8 cellular contexts compared by ENCODE assay signal in the genomic region with DNA sequence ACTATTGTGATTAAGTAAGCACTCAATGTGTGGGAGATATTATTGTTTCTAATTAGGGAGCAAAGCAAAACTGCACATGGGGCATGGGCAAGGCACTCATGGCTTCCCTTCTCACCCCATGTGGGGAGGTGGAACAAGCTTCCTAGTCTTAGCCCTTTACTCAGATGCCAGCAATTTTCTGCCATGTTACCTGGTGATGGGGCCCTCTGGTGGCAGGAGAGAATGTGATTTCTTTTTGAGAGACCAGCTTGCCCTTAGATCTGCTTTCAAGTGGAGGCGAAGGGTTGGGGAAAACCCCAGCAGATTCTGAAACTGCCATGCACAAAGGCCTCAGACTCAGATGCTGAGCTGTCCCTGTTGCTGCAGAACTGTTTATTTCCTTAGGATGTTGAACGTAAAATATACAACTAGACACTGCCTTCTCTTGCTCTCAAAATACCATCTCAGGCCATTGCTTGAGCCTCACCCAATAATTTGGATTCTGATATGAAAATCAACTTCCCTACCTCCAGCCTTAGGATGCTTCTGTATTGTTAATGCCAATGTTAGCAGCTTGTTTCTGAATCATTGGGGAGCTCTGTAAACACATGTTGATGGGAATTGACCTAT.
DNase-seq lines count a peak whose midpoint lies in the region; ATAC-seq and TF ChIP-seq lines count a peak whose summit lies in the region.

No MANE protein-coding gene starts in this region.

- H3K27ac Mint-ChIP-seq in glutamatergic neuron (ENCODE audit: unreplicated experiment): no peak overlapping the region

- no peaks in the 10 kb centered on the region for H3K36me3 ChIP-seq in OCI-LY3 (replicated peaks; ENCODE audit: low read depth, low read length)

- H3K9ac ChIP-seq in OCI-LY3 (ENCODE audit: low read length): peak overlapping the region; percentile 2; the same call in 1 of the 2 replicates

- H3K36me3 Mint-ChIP-seq in activated T-cell treated with anti-CD3 and anti-CD28 coated beads, Interleukin-2, amount 50 U/mL, for 4 hours (ENCODE audit: insufficient read depth): no peaks in the 10 kb centered on the region
- no peaks in the 10 kb centered on the region for H3K36me3 Mint-ChIP-seq in glutamatergic neuron (ENCODE audit: unreplicated experiment)

- no peaks in the 10 kb centered on the region for H3K27me3 ChIP-seq in OCI-LY3 (ENCODE audit: low read depth, low read length)

- no peak overlapping the region for H3K4me3 Mint-ChIP-seq in activated T-cell treated with anti-CD3 and anti-CD28 coated beads, Interleukin-2, amount 50 U/mL, for 4 hours
- H3K4me3 Mint-ChIP-seq in glutamatergic neuron (ENCODE audit: unreplicated experiment): no peak overlapping the region

- H4K20me1 ChIP-seq in OCI-LY3 (ENCODE audit: insufficient read depth, low read length): no peaks in the 10 kb centered on the region

- H3K27ac ChIP-seq in OCI-LY3 (ENCODE audit: low read length): no peak overlapping the region

- peak overlapping the region; percentile 23; the same call in 1 of the 2 replicates for H2AFZ ChIP-seq in OCI-LY3 (ENCODE audit: low read depth, low read length)

- DNase-seq in DMS153 (lab: John Stamatoyannopoulos, UW) (peak; percentile 64), glutamatergic neuron (peak; percentile 38), GF-D8 (lab: John Stamatoyannopoulos, UW) (no peak)
- peak; percentile 66 for DNase-seq in activated T-cell treated with anti-CD3 and anti-CD28 coated beads, Interleukin-2, amount 50 U/mL, for 4 hours
- peak; percentile 62 for DNase-seq in stimulated activated CD4-positive, alpha-beta T cell treated with anti-CD3 and anti-CD28 coated beads, Interleukin-12 subunit alpha, Interleukin-12 subunit beta, amount 100 ng/mL, for 4 hours

- TF ChIP-seq CTCF in OCI-LY3 (IDR thresholded peaks at IDR 0.05; ENCODE audit: low read depth, low read length): peak; percentile 81
- peak; percentile 43 for TF ChIP-seq CTCF in glutamatergic neuron (IDR thresholded peaks at IDR 0.05; ENCODE audit: partially characterized antibody, unreplicated experiment)

- H3K9me3 Mint-ChIP-seq in activated T-cell treated with anti-CD3 and anti-CD28 coated beads, Interleukin-2, amount 50 U/mL, for 4 hours: no peaks in the 10 kb centered on the region
- no peaks in the 10 kb centered on the region for H3K9me3 Mint-ChIP-seq in glutamatergic neuron (ENCODE audit: unreplicated experiment)

- peak; percentile 99 for ATAC-seq in GM19463 (IDR thresholded peaks at IDR 0.05; ENCODE audit: unreplicated experiment)
- ATAC-seq in HG03520 (IDR thresholded peaks at IDR 0.05; ENCODE audit: unreplicated experiment): peak; percentile 97
- peak; percentile 89 to 92 for ATAC-seq in activated T-cell treated with anti-CD3 and anti-CD28 coated beads, Interleukin-2, amount 50 U/mL, for 4 hours

- H3K4me2 ChIP-seq in OCI-LY3 (ENCODE audit: low read length): peak overlapping the region; percentile 59

- no peaks in the 10 kb centered on the region for H3K27me3 Mint-ChIP-seq in activated T-cell treated with anti-CD3 and anti-CD28 coated beads, Interleukin-2, amount 50 U/mL, for 4 hours (ENCODE audit: low read depth)
- H3K27me3 Mint-ChIP-seq in glutamatergic neuron (ENCODE audit: unreplicated experiment): no peaks in the 10 kb centered on the region

- H3K9me3 ChIP-seq in OCI-LY3 (ENCODE audit: insufficient read depth, low read length): no peaks in the 10 kb centered on the region

- H3K4me1 ChIP-seq in OCI-LY3 (ENCODE audit: low read length): peaks cover 16% of the 10 kb centered on the region

- H3K79me2 ChIP-seq in OCI-LY3 (ENCODE audit: low read length): no peaks in the 10 kb centered on the region

- H3K4me3 ChIP-seq in OCI-LY3 (ENCODE audit: low read length): no peak overlapping the region; the same call in 1 of the 2 replicates

- H3K4me1 Mint-ChIP-seq in activated T-cell treated with anti-CD3 and anti-CD28 coated beads, Interleukin-2, amount 50 U/mL, for 4 hours (ENCODE audit: low read depth): peaks cover 26% of the 10 kb centered on the region
- no peaks in the 10 kb centered on the region for H3K4me1 Mint-ChIP-seq in glutamatergic neuron (ENCODE audit: low read depth, unreplicated experiment)
